17 cellular contexts compared by ENCODE assay signal in the genomic region with DNA sequence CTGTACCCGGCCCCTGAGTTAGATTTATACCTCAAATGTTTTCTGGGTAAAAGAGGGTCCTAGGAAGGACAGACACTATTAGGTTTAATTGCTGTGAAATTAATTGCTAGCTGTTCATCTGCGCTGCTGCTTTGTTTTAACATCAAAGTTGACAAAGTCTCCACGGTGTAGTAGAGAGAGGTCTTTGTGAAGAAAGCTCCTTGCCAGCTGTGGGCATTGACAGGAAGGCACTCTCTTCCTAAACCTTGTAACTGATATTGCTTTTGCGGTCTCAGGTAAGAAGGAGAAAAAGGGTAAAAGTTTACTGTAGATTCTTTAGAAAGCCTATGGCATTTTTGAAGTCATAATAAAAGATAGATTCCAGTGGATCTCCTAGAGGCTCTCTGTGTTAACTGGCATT.
DNase-seq lines count a peak whose midpoint lies in the region; ATAC-seq and TF ChIP-seq lines count a peak whose summit lies in the region.
"Had no signal": no experiment of that assay in that cellular context is flagged by ENCODE, and none has a peak within 500 bp of the region (broad histone marks: within the 10 kb centered on the region; RNA-seq: fewer than 3 reads in every experiment).

No MANE protein-coding gene starts in this region.

- no peak overlapping the region for H3K4me3 Mint-ChIP-seq in mesothelial cell of epicardium
- H3K4me3 Mint-ChIP-seq: CD4-positive, alpha-beta memory T cell had no signal

- POLR2A ChIA-PET in SK-N-SH (lab: Yijun Ruan, JAX) = no interaction called here

- H3K4me1 ChIP-seq in SK-N-SH (ENCODE audit: control insufficient read depth in 1 of 2, insufficient read depth in 2 of 2, low read depth in 1 of 2, low read length in 1 of 2) (peaks cover 2 to 29% of the 10 kb centered on the region in 2 experiments; a peak in 3 of 4 replicates), adipocyte (ENCODE audit: control insufficient read depth, insufficient read depth, low read length) (peaks cover 41% of the 10 kb centered on the region)

- no peaks in the 10 kb centered on the region for H4K20me1 ChIP-seq in SK-N-SH (ENCODE audit: insufficient read depth)

- peak overlapping the region; percentile 17 for H3K27ac Mint-ChIP-seq in mesothelial cell of epicardium
- H3K27ac Mint-ChIP-seq: CD4-positive, alpha-beta memory T cell had no signal

- peaks cover 40% of the 10 kb centered on the region for H3K4me1 Mint-ChIP-seq in mesothelial cell of epicardium
- H3K4me1 Mint-ChIP-seq: CD4-positive, alpha-beta memory T cell had no signal

- no peak for TF ChIP-seq EP300 in SK-N-SH (IDR thresholded peaks at IDR 0.05; ENCODE audit: borderline replicate concordance in 1 of 2, low read depth in 1 of 2, low read length in 1 of 2)

- H2AFZ ChIP-seq in SK-N-SH (ENCODE audit: low read depth) = no peak overlapping the region

- H3K27me3 Mint-ChIP-seq in mesothelial cell of epicardium (ENCODE audit: low read depth) = no peaks in the 10 kb centered on the region
- H3K27me3 Mint-ChIP-seq: CD4-positive, alpha-beta memory T cell had no signal

- CTCF ChIA-PET in SK-N-SH (lab: Yijun Ruan, JAX) = interaction anchor here (1.2 to 1.7 kb wide), 2 partner anchors 11 to 24 kb away, joined by 3 to 4 read pairs; no protein-coding TSS in a partner anchor

- peak overlapping the region; percentile 79 to 90; a peak in 3 of 4 replicates for H3K27ac ChIP-seq in SK-N-SH (ENCODE audit: low read depth in 2 of 2, low read length in 1 of 2)
- H3K27ac ChIP-seq: 22Rv1; BLaER1 treated with 17β-estradiol and CSF1 and Interleukin-3, amounts not matched to agents 10 nM and 100 nM had no signal

- TF ChIP-seq CTCF in SK-N-SH (IDR thresholded peaks at IDR 0.05) = no peak
- no peak for TF ChIP-seq CTCF in mesothelial cell of epicardium (IDR thresholded peaks at IDR 0.05; ENCODE audit: unreplicated experiment)

- no peaks in the 10 kb centered on the region for H3K9me2 ChIP-seq in SK-N-SH

- peaks cover 2% of the 10 kb centered on the region for H3K36me3 Mint-ChIP-seq in mesothelial cell of epicardium
- H3K36me3 Mint-ChIP-seq: CD4-positive, alpha-beta memory T cell had no signal

- peak overlapping the region; percentile 32; the same call in 1 of the 2 replicates for H3K9ac ChIP-seq in SK-N-SH
- H3K9ac ChIP-seq in adipocyte (ENCODE audit: low read length) = peak overlapping the region; percentile 64
- H3K9ac ChIP-seq: BLaER1 treated with 17β-estradiol and CSF1 and Interleukin-3, amounts not matched to agents 10 nM and 100 nM had no signal

- peaks cover 23% of the 10 kb centered on the region for H3F3A ChIP-seq in SK-N-SH (replicated peaks; ENCODE audit: insufficient read depth)

- TF ChIP-seq RAD21 in SK-N-SH (IDR thresholded peaks at IDR 0.05; ENCODE audit: low read length) = no peak

- peaks cover 69% of the 10 kb centered on the region for H3K79me2 ChIP-seq in SK-N-SH (ENCODE audit: insufficient read depth)

- ATAC-seq in SK-N-SH treated with all-trans-retinoic acid at 6 μM for 48 hours = no peak
- ATAC-seq in HG03565 (IDR thresholded peaks at IDR 0.05; ENCODE audit: unreplicated experiment) = no peak
- no peak for ATAC-seq in GM19463 (IDR thresholded peaks at IDR 0.05; ENCODE audit: unreplicated experiment)

- H3K27me3 ChIP-seq in SK-N-SH (ENCODE audit: insufficient read depth) (no peaks in the 10 kb centered on the region), adipocyte (replicated peaks; ENCODE audit: control insufficient read depth, insufficient read depth, low read length) (no peaks in the 10 kb centered on the region)
- H3K27me3 ChIP-seq: BLaER1 treated with 17β-estradiol and CSF1 and Interleukin-3, amounts not matched to agents 10 nM and 100 nM; MG63 had no signal

- H3K4me2 ChIP-seq in SK-N-SH = peak overlapping the region; percentile 30
- H3K4me2 ChIP-seq: BLaER1 treated with 17β-estradiol and CSF1 and Interleukin-3, amounts not matched to agents 10 nM and 100 nM had no signal

- DNase-seq in SK-N-SH = no peak
- DNase-seq in adipocyte (ENCODE audit: low read depth) = no peak
- DNase-seq in mesothelial cell of epicardium (ENCODE audit: low spot score in 2 of 2, unreplicated experiment in 2 of 2) = no peak
- no peak for DNase-seq in effector CD8-positive, alpha-beta T cell (lab: John Stamatoyannopoulos, UW)
- DNase-seq in GM19240 (ENCODE audit: insufficient read length, low spot score) = no peak
- DNase-seq: CD4-positive, alpha-beta memory T cell; Kasumi-1; MG63; NCI-H1417; NCI-H1694 treated with DMSO at 0.1 percent for 48 hours; NCI-H2081 treated with DMSO at 0.1 percent for 48 hours; NK-92 treated with Interleukin-12 subunit alpha and Interleukin-12 subunit beta, amount 100 ng/mL, for 24 hours had no signal

- 95% methylated on average over 4 of the region's 4 CpGs for whole genome bisulfite sequencing in SK-N-SH (ENCODE audit: low lambda C conversion rate)

- H3K36me3 ChIP-seq in SK-N-SH (replicated peaks in 1 of 2; ENCODE audit: control insufficient read depth in 1 of 2, insufficient read depth in 2 of 2, low read length in 1 of 2) = no peaks in the 10 kb centered on the region
- H3K36me3 ChIP-seq in adipocyte (ENCODE audit: control insufficient read depth, insufficient read depth, low read length, severe bottlenecking) = peaks cover 12% of the 10 kb centered on the region
- H3K36me3 ChIP-seq: MG63 had no signal

- H3K4me3 ChIP-seq in SK-N-SH (ENCODE audit: low read depth in 2 of 2, low read length in 1 of 2) (no peak overlapping the region), adipocyte (ENCODE audit: low read length) (no peak overlapping the region)
- H3K4me3 ChIP-seq: BLaER1 treated with 17β-estradiol and CSF1 and Interleukin-3, amounts not matched to agents 10 nM and 100 nM; MG63 had no signal

- H3K9me3 Mint-ChIP-seq in mesothelial cell of epicardium = peaks cover 15% of the 10 kb centered on the region

- H3K9me3 ChIP-seq in SK-N-SH (no peaks in the 10 kb centered on the region), adipocyte (ENCODE audit: control insufficient read depth, low read length) (peaks cover 5% of the 10 kb centered on the region)
- H3K9me3 ChIP-seq: MG63 had no signal

TF ChIP-seq in SK-N-SH, 30 proteins besides CTCF, POLR2A, EP300 and RAD21:
- TF ChIP-seq FOXM1 (IDR thresholded peaks at IDR 0.05; ENCODE audit: low read depth) (no peak), CHD2 (IDR thresholded peaks at IDR 0.05; ENCODE audit: low read length, partially characterized antibody) (no peak), RCOR1 (IDR thresholded peaks at IDR 0.05; ENCODE audit: low read length) (no peak)
- TF ChIP-seq, protein P1, sequence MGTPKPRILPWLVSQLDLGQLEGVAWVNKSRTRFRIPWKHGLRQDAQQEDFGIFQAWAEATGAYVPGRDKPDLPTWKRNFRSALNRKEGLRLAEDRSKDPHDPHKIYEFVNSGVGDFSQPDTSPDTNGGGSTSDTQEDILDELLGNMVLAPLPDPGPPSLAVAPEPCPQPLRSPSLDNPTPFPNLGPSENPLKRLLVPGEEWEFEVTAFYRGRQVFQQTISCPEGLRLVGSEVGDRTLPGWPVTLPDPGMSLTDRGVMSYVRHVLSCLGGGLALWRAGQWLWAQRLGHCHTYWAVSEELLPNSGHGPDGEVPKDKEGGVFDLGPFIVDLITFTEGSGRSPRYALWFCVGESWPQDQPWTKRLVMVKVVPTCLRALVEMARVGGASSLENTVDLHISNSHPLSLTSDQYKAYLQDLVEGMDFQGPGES (IDR thresholded peaks at IDR 0.05; ENCODE audit: low read depth, low read length) = no peak
- TF ChIP-seq, protein P2, sequence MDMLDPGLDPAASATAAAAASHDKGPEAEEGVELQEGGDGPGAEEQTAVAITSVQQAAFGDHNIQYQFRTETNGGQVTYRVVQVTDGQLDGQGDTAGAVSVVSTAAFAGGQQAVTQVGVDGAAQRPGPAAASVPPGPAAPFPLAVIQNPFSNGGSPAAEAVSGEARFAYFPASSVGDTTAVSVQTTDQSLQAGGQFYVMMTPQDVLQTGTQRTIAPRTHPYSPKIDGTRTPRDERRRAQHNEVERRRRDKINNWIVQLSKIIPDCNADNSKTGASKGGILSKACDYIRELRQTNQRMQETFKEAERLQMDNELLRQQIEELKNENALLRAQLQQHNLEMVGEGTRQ (IDR thresholded peaks at IDR 0.05; ENCODE audit: borderline replicate concordance, low read depth, low read length) = no peak

TF ChIP-seq in SK-N-SH treated with all-trans-retinoic acid at 6 μM for 48 hours, 23 proteins besides CTCF, POLR2A, EP300 and RAD21:
- TF ChIP-seq TCF4 (CRISPR knock-in tag; IDR thresholded peaks at IDR 0.05; ENCODE audit: borderline replicate concordance) (no peak), ARNTL (CRISPR knock-in tag; IDR thresholded peaks at IDR 0.05; ENCODE audit: borderline replicate concordance, low read depth) (no peak), GLIS3 (CRISPR knock-in tag; IDR thresholded peaks at IDR 0.05) (no peak), ZFP3 (CRISPR knock-in tag; IDR thresholded peaks at IDR 0.05) (no peak), ZNF70 (CRISPR knock-in tag; IDR thresholded peaks at IDR 0.05) (no peak)
- TF ChIP-seq, protein P3, sequence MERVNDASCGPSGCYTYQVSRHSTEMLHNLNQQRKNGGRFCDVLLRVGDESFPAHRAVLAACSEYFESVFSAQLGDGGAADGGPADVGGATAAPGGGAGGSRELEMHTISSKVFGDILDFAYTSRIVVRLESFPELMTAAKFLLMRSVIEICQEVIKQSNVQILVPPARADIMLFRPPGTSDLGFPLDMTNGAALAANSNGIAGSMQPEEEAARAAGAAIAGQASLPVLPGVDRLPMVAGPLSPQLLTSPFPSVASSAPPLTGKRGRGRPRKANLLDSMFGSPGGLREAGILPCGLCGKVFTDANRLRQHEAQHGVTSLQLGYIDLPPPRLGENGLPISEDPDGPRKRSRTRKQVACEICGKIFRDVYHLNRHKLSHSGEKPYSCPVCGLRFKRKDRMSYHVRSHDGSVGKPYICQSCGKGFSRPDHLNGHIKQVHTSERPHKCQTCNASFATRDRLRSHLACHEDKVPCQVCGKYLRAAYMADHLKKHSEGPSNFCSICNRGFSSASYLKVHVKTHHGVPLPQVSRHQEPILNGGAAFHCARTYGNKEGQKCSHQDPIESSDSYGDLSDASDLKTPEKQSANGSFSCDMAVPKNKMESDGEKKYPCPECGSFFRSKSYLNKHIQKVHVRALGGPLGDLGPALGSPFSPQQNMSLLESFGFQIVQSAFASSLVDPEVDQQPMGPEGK (CRISPR knock-in tag; IDR thresholded peaks at IDR 0.05; ENCODE audit: borderline replicate concordance) = no peak
